19 cellular contexts compared by ENCODE assay signal in genomic region chr11:130092661-130093060, GRCh38.
"Had no signal": no experiment of that assay in that cellular context is flagged by ENCODE, and none has a peak within 500 bp of the region (broad histone marks: within the 10 kb centered on the region; RNA-seq: fewer than 3 reads in every experiment).

No MANE protein-coding gene starts in this region.

- H3K4me1 ChIP-seq: testis had no signal

- H3K36me3 ChIP-seq: breast epithelium, gastrocnemius medialis, heart left ventricle, lower lobe of right lung, spleen, stomach, upper lobe of right lung had no signal

- H3K27me3 Mint-ChIP-seq: activated naive CD8-positive, alpha-beta T cell treated with anti-CD3 and anti-CD28 coated beads, Interleukin-2, amount 50 U/mL, for 24 hours; activated T-helper 17 cell treated with anti-CD3 and anti-CD28 coated beads, Interleukin-2, amount 50 U/mL, for 72 hours had no signal

- H3K27me3 ChIP-seq: breast epithelium, gastrocnemius medialis, heart left ventricle, spleen, stomach, testis, upper lobe of right lung had no signal

- DNase-seq: activated CD4-positive, alpha-beta T cell treated with anti-CD3 and anti-CD28 coated beads for 1 hour; activated CD4-positive, alpha-beta T cell treated with anti-CD3 and anti-CD28 coated beads, Interleukin-2, amount 50 U/mL, for 48 hours; activated naive CD4-positive, alpha-beta T cell treated with Interleukin-2 at 50 U/mL for 16 hours; activated naive CD8-positive, alpha-beta T cell treated with anti-CD3 and anti-CD28 coated beads, Interleukin-2, amount 50 U/mL, for 24 hours; aorta; cerebellar nuclear complex; effector memory CD4-positive, alpha-beta T cell; gastrocnemius medialis; heart left ventricle; left cardiac atrium; lower lobe of right lung; spleen; stomach; testis; upper lobe of right lung had no signal

- H3K4me3 Mint-ChIP-seq: activated naive CD8-positive, alpha-beta T cell treated with anti-CD3 and anti-CD28 coated beads, Interleukin-2, amount 50 U/mL, for 24 hours; activated T-helper 17 cell treated with anti-CD3 and anti-CD28 coated beads, Interleukin-2, amount 50 U/mL, for 72 hours; mesothelial cell of epicardium had no signal

- H3K27ac Mint-ChIP-seq: activated naive CD8-positive, alpha-beta T cell treated with anti-CD3 and anti-CD28 coated beads, Interleukin-2, amount 50 U/mL, for 24 hours; activated T-helper 17 cell treated with anti-CD3 and anti-CD28 coated beads, Interleukin-2, amount 50 U/mL, for 72 hours; mesothelial cell of epicardium had no signal

- H3K9me3 ChIP-seq: breast epithelium, gastrocnemius medialis, heart left ventricle, lower lobe of right lung, spleen, stomach, testis, upper lobe of right lung had no signal

- H3K27ac ChIP-seq: breast epithelium, gastrocnemius medialis, heart left ventricle, lower lobe of right lung, spleen, stomach, testis, upper lobe of right lung had no signal

- H3K4me3 ChIP-seq: breast epithelium, gastrocnemius medialis, heart left ventricle, lower lobe of right lung, spleen, stomach, testis, upper lobe of right lung had no signal

- H3K9me3 Mint-ChIP-seq: activated naive CD8-positive, alpha-beta T cell treated with anti-CD3 and anti-CD28 coated beads, Interleukin-2, amount 50 U/mL, for 24 hours; activated T-helper 17 cell treated with anti-CD3 and anti-CD28 coated beads, Interleukin-2, amount 50 U/mL, for 72 hours had no signal

- ATAC-seq: activated naive CD8-positive, alpha-beta T cell treated with anti-CD3 and anti-CD28 coated beads, Interleukin-2, amount 50 U/mL, for 24 hours; activated T-helper 17 cell treated with anti-CD3 and anti-CD28 coated beads, Interleukin-2, amount 50 U/mL, for 72 hours; gastrocnemius medialis; heart left ventricle; left cardiac atrium; lower lobe of right lung; sciatic nerve; upper lobe of right lung had no signal
